Comparison of ENCODE assay signal across 14 cellular contexts in the genomic region with DNA sequence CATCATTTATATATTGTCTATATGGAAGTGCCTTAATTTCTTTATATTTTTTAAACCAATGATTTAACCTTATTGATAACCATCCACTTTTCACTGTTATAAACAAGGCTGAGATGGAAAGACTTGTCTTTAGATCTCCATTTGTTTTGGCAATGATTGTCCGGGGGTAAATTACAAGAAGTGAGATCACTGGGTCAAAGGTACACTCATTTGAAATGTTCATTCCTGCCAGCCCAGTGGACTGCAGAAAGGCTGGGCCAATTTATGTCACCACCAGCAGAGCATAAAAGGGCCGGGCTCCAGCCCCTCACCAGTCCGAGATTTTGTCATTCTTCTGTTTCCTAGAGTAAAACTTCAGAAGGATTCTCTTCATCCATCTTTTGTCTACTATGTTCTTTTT.
DNase-seq lines count a peak whose midpoint lies in the region; ATAC-seq and TF ChIP-seq lines count a peak whose summit lies in the region.
"Had no signal": no experiment of that assay in that cellular context is flagged by ENCODE, and none has a peak within 500 bp of the region (broad histone marks: within the 10 kb centered on the region; RNA-seq: fewer than 3 reads in every experiment).

No MANE protein-coding gene starts in this region.

- H3K4me1 Mint-ChIP-seq in activated T-cell treated with anti-CD3 and anti-CD28 coated beads, Interleukin-2, amount 50 U/mL, for 72 hours (ENCODE audit: low read depth), result no peaks in the 10 kb centered on the region

- H3K9me3 ChIP-seq in neuron (ENCODE audit: low read length), result peaks cover 5% of the 10 kb centered on the region
- H3K9me3 ChIP-seq in aorta (ENCODE audit: control insufficient read depth, low read length), result no peaks in the 10 kb centered on the region
- H3K9me3 ChIP-seq in stomach, result peaks cover 0 to 14% (median 4%) of the 10 kb centered on the region in 4 donors
- H3K9me3 ChIP-seq: BE2C had no signal

- intact Hi-C loops in aorta (cut with DNase I) (no loop called here), stomach (cut with DNase I; ENCODE audit: low total_unique reads) (no loop called here)

- H3K27ac ChIP-seq in aorta (ENCODE audit: low read depth in 1 of 2, low read length in 2 of 2) (no peak overlapping the region), stomach (no peak overlapping the region)
- H3K27ac ChIP-seq: A549, C4-2B had no signal

- H3K4me1 ChIP-seq in neuron (ENCODE audit: insufficient read depth, low read length), result peaks cover 12% of the 10 kb centered on the region
- no peaks in the 10 kb centered on the region for H3K4me1 ChIP-seq in aorta (ENCODE audit: control insufficient read depth in 1 of 2, insufficient read depth in 2 of 2, low read length in 2 of 2)
- no peaks in the 10 kb centered on the region for H3K4me1 ChIP-seq in stomach
- H3K4me1 ChIP-seq: A549, BE2C had no signal

- H3K27me3 Mint-ChIP-seq in activated T-cell treated with anti-CD3 and anti-CD28 coated beads, Interleukin-2, amount 50 U/mL, for 72 hours (ENCODE audit: low read depth), result no peaks in the 10 kb centered on the region

- peak overlapping the region; percentile 9 for H2AFZ ChIP-seq in neuron (ENCODE audit: low read depth, low read length)

- H3K36me3 ChIP-seq in neuron (ENCODE audit: insufficient read depth, low read length) (no peaks in the 10 kb centered on the region), aorta (ENCODE audit: control insufficient read depth in 1 of 2, insufficient read depth in 2 of 2, low read length in 1 of 2) (no peaks in the 10 kb centered on the region), stomach (no peaks in the 10 kb centered on the region)
- H3K36me3 ChIP-seq: BE2C had no signal

- TF ChIP-seq EP300 in stomach (IDR thresholded peaks at IDR 0.05), result no peak

- H3K27me3 ChIP-seq in neuron (ENCODE audit: insufficient read depth, low read length) (no peaks in the 10 kb centered on the region), aorta (ENCODE audit: control insufficient read depth in 1 of 2, insufficient read depth in 2 of 2, low read length in 1 of 2) (no peaks in the 10 kb centered on the region), stomach (peaks cover 0 to 3% (median 0%) of the 10 kb centered on the region in 3 donors)
- H3K27me3 ChIP-seq: BE2C had no signal

- no peak overlapping the region for H3K27ac Mint-ChIP-seq in activated T-cell treated with anti-CD3 and anti-CD28 coated beads, Interleukin-2, amount 50 U/mL, for 72 hours
- H3K27ac Mint-ChIP-seq: CD4-positive, alpha-beta memory T cell; GM23338 had no signal

- no peak for TF ChIP-seq POLR2A in stomach (IDR thresholded peaks at IDR 0.05)

- TF ChIP-seq CTCF in epithelial cell of proximal tubule (conservative IDR thresholded peaks at IDR 0.05; ENCODE audit: low read depth, low read length), result no peak
- TF ChIP-seq CTCF in stomach (IDR thresholded peaks at IDR 0.05), result no peak

- H3K4me3 Mint-ChIP-seq in activated T-cell treated with anti-CD3 and anti-CD28 coated beads, Interleukin-2, amount 50 U/mL, for 72 hours, result no peak overlapping the region
- H3K4me3 Mint-ChIP-seq: CD4-positive, alpha-beta memory T cell; GM23338 had no signal

- H3K4me3 ChIP-seq in epithelial cell of proximal tubule (ENCODE audit: low read depth, low read length) (no peak overlapping the region), neuron (ENCODE audit: low read length) (no peak overlapping the region), aorta (ENCODE audit: low read length in 2 of 2) (no peak overlapping the region), stomach (no peak overlapping the region)
- H3K4me3 ChIP-seq: A549, GM12878, GM23338 had no signal

- peak; percentile 25 for DNase-seq in epithelial cell of proximal tubule (ENCODE audit: low read depth)
- peak; percentile 31 for DNase-seq in left kidney (ENCODE audit: low read depth, low spot score)
- no peak for DNase-seq in activated T-cell treated with anti-CD3 and anti-CD28 coated beads, Interleukin-2, amount 50 U/mL, for 72 hours
- DNase-seq in aorta, result no peak
- DNase-seq in stomach, result no peak
- DNase-seq: BE2C; CD4-positive, alpha-beta memory T cell; DMS79; H7 had no signal

- ATAC-seq in activated T-cell treated with anti-CD3 and anti-CD28 coated beads, Interleukin-2, amount 50 U/mL, for 72 hours (replicated peaks in 1 of 2), result no peak
- ATAC-seq in aorta (ENCODE audit: low FRiP score), result no peak
- ATAC-seq: A549, GM12878, GM23338 had no signal

- H3K36me3 Mint-ChIP-seq in activated T-cell treated with anti-CD3 and anti-CD28 coated beads, Interleukin-2, amount 50 U/mL, for 72 hours (ENCODE audit: insufficient read depth in 2 of 2), result no peaks in the 10 kb centered on the region
- H3K36me3 Mint-ChIP-seq: CD4-positive, alpha-beta memory T cell had no signal

- no peaks in the 10 kb centered on the region for H3K9me3 Mint-ChIP-seq in activated T-cell treated with anti-CD3 and anti-CD28 coated beads, Interleukin-2, amount 50 U/mL, for 72 hours

- WGBS in aorta, 2 donors, result 55 to 57% methylated on average over 3 of the region's 3 CpGs
- 58 to 65% (median 62%) methylated on average over 3 of the region's 3 CpGs for WGBS in stomach, 5 donors

Comparison
In these comparisons a context has a peak if more than half of its experiments do, and no peak if none do; other contexts are left out.
1. DNase-seq: peak in epithelial cell of proximal tubule (single experiment) and left kidney (single experiment); none in activated T-cell treated with anti-CD3 and anti-CD28 coated beads, Interleukin-2, amount 50 U/mL, for 72 hours (0 of 2), aorta (0 of 2) and stomach (single experiment).